In the genomic region with DNA sequence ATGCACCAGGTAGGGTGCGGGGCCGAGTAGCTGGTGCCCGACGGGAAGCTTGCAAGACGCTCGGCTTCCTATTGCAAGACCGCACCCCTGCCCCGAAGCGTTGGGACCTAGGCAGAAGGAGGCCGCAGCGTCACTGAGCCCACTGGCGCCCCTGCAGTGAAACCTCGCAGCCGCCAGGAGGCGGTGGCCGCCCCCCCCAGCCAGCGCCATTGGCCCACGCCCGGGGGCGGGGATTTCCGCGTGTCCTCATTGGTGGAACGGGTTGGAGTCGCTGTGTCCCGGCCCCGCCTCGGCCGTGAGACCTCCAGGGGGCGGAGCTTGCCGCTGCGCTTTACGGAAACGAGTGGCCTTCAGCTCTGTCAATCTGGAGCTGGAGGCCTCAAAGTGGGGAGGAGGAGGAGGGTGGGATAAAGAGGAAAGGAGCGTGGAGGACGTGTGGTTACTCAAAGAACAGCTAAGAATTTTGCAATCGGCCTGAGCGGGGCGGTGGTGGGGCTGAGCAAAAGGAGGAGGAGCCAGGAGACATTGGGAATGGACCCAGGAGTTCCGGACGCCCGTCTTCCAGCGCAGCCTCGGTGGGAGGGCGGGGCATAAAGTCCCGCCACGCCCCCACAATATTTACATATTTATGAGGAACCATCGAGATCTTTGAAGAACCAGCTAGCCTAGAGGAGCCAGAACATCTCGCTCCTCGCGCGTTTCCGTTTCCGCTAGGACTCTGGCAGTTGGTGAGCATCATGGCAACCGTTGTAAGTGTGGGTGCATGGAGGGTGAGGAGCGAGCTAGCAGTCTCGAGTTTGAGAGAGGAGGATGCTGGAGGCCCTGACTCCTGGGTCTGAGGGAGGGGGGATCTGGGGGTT, we compare ENCODE assay signal across 8 cellular contexts. TPM values are rescaled to one million over a fixed set of nuclear protein-coding genes. Genes with fewer than 3 reads are reported as not detected.
DNase-seq lines count a peak whose midpoint lies in the region; ATAC-seq and TF ChIP-seq lines count a peak whose summit lies in the region.

GYS1 (minus strand) TSS at position 135 of the 860 bp plus-strand sequence. CDS start 197 bp downstream, outside the sequence.
RUVBL2 (plus strand) TSS at position 713 of the 860 bp plus-strand sequence; CDS start at position 738, 25 bp downstream.

- H3K4me1 ChIP-seq in adipocyte (ENCODE audit: control insufficient read depth, insufficient read depth, low read length) (peaks cover 34% of the 10 kb centered on the region), cardiac muscle cell (ENCODE audit: low read depth) (peaks cover 15% of the 10 kb centered on the region), trophoblast cell (ENCODE audit: control insufficient read depth in 1 of 2, insufficient read depth in 2 of 2, low read length in 2 of 2) (peaks cover 21 to 28% of the 10 kb centered on the region in 2 experiments)

- peak within 1 kb of the TSS; percentile 50 for H3K23ac ChIP-seq in trophoblast cell (ENCODE audit: low read length)

- peak within 1 kb of the TSS; percentile 87 for H3K27ac ChIP-seq in cardiac muscle cell
- peak within 1 kb of the TSS; percentile 70 for H3K27ac ChIP-seq in trophoblast cell (ENCODE audit: low read depth, low read length)

- H3K4ac ChIP-seq in trophoblast cell (ENCODE audit: low read depth, low read length): peak within 1 kb of the TSS; percentile 96

- peak within 1 kb of the TSS; percentile 80 for H4K91ac ChIP-seq in trophoblast cell (ENCODE audit: low read depth, low read length)

- TF ChIP-seq CTCF in GM12872 (IDR thresholded peaks at IDR 0.05; ENCODE audit: insufficient read depth, low read depth, low read length) (peak; percentile 97), cardiac muscle cell (IDR thresholded peaks at IDR 0.05; ENCODE audit: low read depth, low read length) (peak; percentile 74), type B pancreatic cell (conservative IDR thresholded peaks at IDR 0.05) (peak; percentile 97)

- peak within 1 kb of the TSS; percentile 86 for H3K4me2 ChIP-seq in trophoblast cell (ENCODE audit: low read length)

- H3K9ac ChIP-seq in adipocyte (ENCODE audit: low read length) (peak within 1 kb of the TSS; percentile 100), trophoblast cell (ENCODE audit: low read length) (peak within 1 kb of the TSS; percentile 91)

- peak within 1 kb of the TSS; percentile 64 for H3K18ac ChIP-seq in trophoblast cell (ENCODE audit: low read length)

- H3K14ac ChIP-seq in trophoblast cell (ENCODE audit: low read length): peak within 1 kb of the TSS; percentile 80

- peaks cover 15% of the 10 kb centered on the region for H3K36me3 Mint-ChIP-seq in type B pancreatic cell

- peak within 1 kb of the TSS; percentile 87 for H4K8ac ChIP-seq in trophoblast cell (ENCODE audit: low read depth, low read length)

- peak within 1 kb of the TSS; percentile 99 for H3K4me3 Mint-ChIP-seq in type B pancreatic cell

- peaks cover 18% of the 10 kb centered on the region for H3K79me2 ChIP-seq in trophoblast cell (ENCODE audit: control insufficient read depth, insufficient read depth, low read length, poor library complexity)

- H3K79me1 ChIP-seq in trophoblast cell (ENCODE audit: low read length): peaks cover 17% of the 10 kb centered on the region

- H3K36me3 ChIP-seq in adipocyte (ENCODE audit: control insufficient read depth, insufficient read depth, low read length, severe bottlenecking) (peaks cover 6% of the 10 kb centered on the region), cardiac muscle cell (peaks cover under 1% of the 10 kb centered on the region), trophoblast cell (ENCODE audit: control insufficient read depth in 1 of 2, insufficient read depth in 2 of 2, low read length in 2 of 2) (peaks cover 14 to 19% of the 10 kb centered on the region in 2 experiments)

- H3K27me3 ChIP-seq in adipocyte (replicated peaks; ENCODE audit: control insufficient read depth, insufficient read depth, low read length): no peaks in the 10 kb centered on the region
- H3K27me3 ChIP-seq in cardiac muscle cell: no peaks in the 10 kb centered on the region
- no peaks in the 10 kb centered on the region for H3K27me3 ChIP-seq in trophoblast cell (ENCODE audit: insufficient read depth, low read length)

- H3K27me3 Mint-ChIP-seq in type B pancreatic cell: no peaks in the 10 kb centered on the region

- H2BK12ac ChIP-seq in trophoblast cell (ENCODE audit: low read length): peak within 1 kb of the TSS; percentile 4

- H2BK5ac ChIP-seq in trophoblast cell (ENCODE audit: low read depth, low read length, poor library complexity): peak within 1 kb of the TSS; percentile 73

- H2AFZ ChIP-seq in trophoblast cell (ENCODE audit: insufficient read depth, low read length, poor library complexity): peak within 1 kb of the TSS; percentile 58

- DNase-seq in NCI-H1417 (lab: John Stamatoyannopoulos, UW) (peak; percentile 98 to 100 (median 99)), SW480 (ENCODE audit: low spot score) (peak; percentile 100), adipocyte (ENCODE audit: low read depth) (peak; percentile 100), cardiac muscle cell (ENCODE audit: low read depth in 1 of 2, low spot score in 1 of 2) (peak; percentile 100), trophoblast cell (peak; percentile 100), type B pancreatic cell (ENCODE audit: extremely low spot score, unreplicated experiment) (peak; percentile 100)

- no peaks in the 10 kb centered on the region for H3K9me3 Mint-ChIP-seq in type B pancreatic cell

- peaks cover 30% of the 10 kb centered on the region for H3K4me1 Mint-ChIP-seq in type B pancreatic cell (ENCODE audit: unreplicated experiment)

- no CpG with 5 or more reads among the region's 56 CpGs for WGBS in trophoblast cell (ENCODE audit: extremely low coverage, insufficient coverage, insufficient read length)

- H2AK5ac ChIP-seq in trophoblast cell (ENCODE audit: low read length): peak within 1 kb of the TSS; percentile 49

- H3K27ac Mint-ChIP-seq in type B pancreatic cell: peak within 1 kb of the TSS; percentile 100

- peak within 1 kb of the TSS; percentile 68 for H4K12ac ChIP-seq in trophoblast cell (ENCODE audit: low read depth, low read length)

- H3K9me3 ChIP-seq in adipocyte (ENCODE audit: control insufficient read depth, low read length) (no peaks in the 10 kb centered on the region), cardiac muscle cell (ENCODE audit: low read depth) (no peaks in the 10 kb centered on the region), trophoblast cell (ENCODE audit: insufficient read depth, low read depth, low read length) (no peaks in the 10 kb centered on the region)

- peak within 1 kb of the TSS; percentile 69 for H2BK120ac ChIP-seq in trophoblast cell (ENCODE audit: insufficient read depth, low read length, poor library complexity)

- peak; percentile 89 for ATAC-seq in HG02759 (IDR thresholded peaks at IDR 0.05; ENCODE audit: unreplicated experiment)

- H3K4me3 ChIP-seq in adipocyte (ENCODE audit: low read length) (peak within 1 kb of the TSS; percentile 99), cardiac muscle cell (peak within 1 kb of the TSS; percentile 63), trophoblast cell (ENCODE audit: low read depth, low read length) (peak within 1 kb of the TSS; percentile 91)

RNA-seq across cellular contexts. Expression of gene GYS1, which starts in this region (rescaled TPM):
- total RNA-seq in cardiac muscle cell (155 and 165 TPM in 2 replicates), type B pancreatic cell (ENCODE audit: low replicate concordance) (62.1 and 64.8 TPM in 2 replicates)
- polyA plus RNA-seq in cardiac muscle cell: 175 and 195 TPM in 2 replicates
- 64.3 and 68.6 TPM in 2 replicates for polyA plus RNA-seq in trophoblast cell (2013)

RNA-seq across cellular contexts. Expression of gene RUVBL2, which starts in this region (rescaled TPM):
- 240 and 294 TPM in 2 replicates for total RNA-seq in cardiac muscle cell
- polyA plus RNA-seq in cardiac muscle cell: 128 and 167 TPM in 2 replicates
- polyA plus RNA-seq in trophoblast cell (2013): 58.0 and 58.6 TPM in 2 replicates
- 72.6 and 99.5 TPM in 2 replicates for total RNA-seq in type B pancreatic cell (ENCODE audit: low replicate concordance)

Comparison
In these comparisons a context has a peak if more than half of its experiments do, and no peak if none do; other contexts are left out.
1. Peak in every context shown above with its lines: DNase-seq, ATAC-seq, H3K4me3 ChIP-seq and H3K27ac ChIP-seq.